1 cellular context compared by ENCODE assay signal in genomic region chr3:66409771-66410355, GRCh38.
TF ChIP-seq lines count a peak whose summit lies in the region.

No MANE protein-coding gene starts in this region.

TF ChIP-seq in IMR-90, 13 proteins besides CTCF, POLR2A, EP300 and RAD21 (continued from another document):
- TF ChIP-seq, protein P1, sequence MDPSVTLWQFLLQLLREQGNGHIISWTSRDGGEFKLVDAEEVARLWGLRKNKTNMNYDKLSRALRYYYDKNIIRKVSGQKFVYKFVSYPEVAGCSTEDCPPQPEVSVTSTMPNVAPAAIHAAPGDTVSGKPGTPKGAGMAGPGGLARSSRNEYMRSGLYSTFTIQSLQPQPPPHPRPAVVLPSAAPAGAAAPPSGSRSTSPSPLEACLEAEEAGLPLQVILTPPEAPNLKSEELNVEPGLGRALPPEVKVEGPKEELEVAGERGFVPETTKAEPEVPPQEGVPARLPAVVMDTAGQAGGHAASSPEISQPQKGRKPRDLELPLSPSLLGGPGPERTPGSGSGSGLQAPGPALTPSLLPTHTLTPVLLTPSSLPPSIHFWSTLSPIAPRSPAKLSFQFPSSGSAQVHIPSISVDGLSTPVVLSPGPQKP (IDR thresholded peaks at IDR 0.05; ENCODE audit: borderline replicate concordance, low read depth, low read length) = no peak
- no peak for TF ChIP-seq CHD1 (IDR thresholded peaks at IDR 0.05; ENCODE audit: low read depth, low read length)
- no peak for TF ChIP-seq RCOR1 (IDR thresholded peaks at IDR 0.05; ENCODE audit: insufficient replicate concordance, low read length)
- TF ChIP-seq RFX5 (IDR thresholded peaks at IDR 0.05; ENCODE audit: low read depth, low read length) = no peak
- no peak for TF ChIP-seq MAFK (IDR thresholded peaks at IDR 0.05; ENCODE audit: low read depth, low read length)
TF ChIP-seq in IMR-90: peak in this region for 0.
